Comparison of ENCODE assay signal across 21 cellular contexts in the genomic region with DNA sequence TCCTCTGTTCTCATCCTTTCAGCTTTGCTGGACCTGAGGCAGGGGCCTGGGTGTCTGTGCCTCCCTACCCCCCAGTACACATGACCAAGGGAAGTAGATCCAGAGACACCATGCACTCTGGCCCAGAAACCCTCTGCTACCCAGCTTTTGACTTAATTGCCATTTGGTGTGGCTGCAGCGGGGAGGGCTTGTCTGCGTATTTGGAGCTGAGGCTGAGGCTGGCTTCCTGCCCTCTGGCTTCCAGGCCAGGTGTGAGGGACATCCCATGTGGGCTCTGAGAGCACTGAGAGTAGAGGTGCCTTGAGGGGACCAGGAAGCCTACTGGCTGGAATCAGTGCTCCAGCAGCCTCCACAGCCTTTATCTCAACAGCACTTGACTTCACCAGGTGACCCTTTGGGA.
"Had no signal": no experiment of that assay in that cellular context is flagged by ENCODE, and none has a peak within 500 bp of the region (broad histone marks: within the 10 kb centered on the region; RNA-seq: fewer than 3 reads in every experiment).

No MANE protein-coding gene starts in this region.

- H3K4me3 ChIP-seq: dorsolateral prefrontal cortex, lung, psoas muscle, right lobe of liver, thoracic aorta, tibial nerve, upper lobe of left lung had no signal

- ATAC-seq: left colon; natural killer cell treated with Interleukin-12 subunit alpha and Interleukin-12 subunit beta and Interleukin-15 and Interleukin-18, amount 100 ng/mL, for 72 hours; right lobe of liver; stimulated activated naive B cell treated with anti-CD40 and anti-IgM and Interleukin-4, amounts not matched to agents 10 μg/mL and 1 μg/mL and 100 μg/mL, for 72 hours had no signal

- H3K36me3 Mint-ChIP-seq: natural killer cell treated with Interleukin-12 subunit alpha and Interleukin-12 subunit beta and Interleukin-15 and Interleukin-18, amount 100 ng/mL, for 72 hours had no signal

- H3K36me3 ChIP-seq: right lobe of liver, thoracic aorta had no signal

- H3K9me3 ChIP-seq: psoas muscle, right lobe of liver, thoracic aorta, tibial nerve, upper lobe of left lung had no signal

- H3K27ac ChIP-seq: psoas muscle, right lobe of liver, thoracic aorta, tibial nerve, upper lobe of left lung had no signal

- H3K27me3 ChIP-seq: dorsolateral prefrontal cortex, right lobe of liver, tibial nerve, upper lobe of left lung had no signal

- H3K27ac Mint-ChIP-seq: memory B cell; stimulated activated naive B cell treated with anti-CD40 and anti-IgM and Interleukin-4, amounts not matched to agents 10 μg/mL and 1 μg/mL and 100 μg/mL, for 72 hours; stimulated activated naive CD8-positive, alpha-beta T cell treated with anti-CD3 and anti-CD28 coated beads, Interleukin-15, Interleukin-2, amounts not matched to agents 100 ng/mL and 50 ng/mL, for 24 hours had no signal

- H3K4me3 Mint-ChIP-seq: memory B cell; naive B cell; natural killer cell treated with Interleukin-12 subunit alpha and Interleukin-12 subunit beta and Interleukin-15 and Interleukin-18, amount 100 ng/mL, for 72 hours; neural crest cell; stimulated activated naive B cell treated with anti-CD40 and anti-IgM and Interleukin-4, amounts not matched to agents 10 μg/mL and 1 μg/mL and 100 μg/mL, for 72 hours; stimulated activated naive CD8-positive, alpha-beta T cell treated with anti-CD3 and anti-CD28 coated beads, Interleukin-15, Interleukin-2, amounts not matched to agents 100 ng/mL and 50 ng/mL, for 24 hours had no signal

- DNase-seq: cortex of kidney; dorsolateral prefrontal cortex; effector CD4-positive, alpha-beta T cell; hippocampal formation; left colon; naive B cell; psoas muscle; retina; right lobe of liver; small intestine; stimulated activated CD4-positive, alpha-beta T cell treated with anti-CD3 and anti-CD28 coated beads, Interleukin-15, amount 100 ng/mL, for 24 hours; stimulated activated CD4-positive, alpha-beta T cell treated with anti-CD3 and anti-CD28 coated beads, Interleukin-2, amount 100 ng/mL, for 48 hours; stimulated activated naive B cell treated with anti-CD40 and anti-IgM and Interleukin-4, amounts not matched to agents 10 μg/mL and 1 μg/mL and 100 μg/mL, for 72 hours; upper lobe of left lung had no signal

- H3K27me3 Mint-ChIP-seq: memory B cell; natural killer cell treated with Interleukin-12 subunit alpha and Interleukin-12 subunit beta and Interleukin-15 and Interleukin-18, amount 100 ng/mL, for 72 hours; stimulated activated naive CD8-positive, alpha-beta T cell treated with anti-CD3 and anti-CD28 coated beads, Interleukin-15, Interleukin-2, amounts not matched to agents 100 ng/mL and 50 ng/mL, for 24 hours had no signal

- H3K9me3 Mint-ChIP-seq: memory B cell; naive B cell; natural killer cell treated with Interleukin-12 subunit alpha and Interleukin-12 subunit beta and Interleukin-15 and Interleukin-18, amount 100 ng/mL, for 72 hours; neural crest cell; stimulated activated naive B cell treated with anti-CD40 and anti-IgM and Interleukin-4, amounts not matched to agents 10 μg/mL and 1 μg/mL and 100 μg/mL, for 72 hours; stimulated activated naive CD8-positive, alpha-beta T cell treated with anti-CD3 and anti-CD28 coated beads, Interleukin-15, Interleukin-2, amounts not matched to agents 100 ng/mL and 50 ng/mL, for 24 hours had no signal
